In genomic region chr2:215311259-215311624, GRCh38 we compare ENCODE assay signal across 8 cellular contexts. TPM values are rescaled to one million over a fixed set of nuclear protein-coding genes. Genes with fewer than 3 reads are reported as not detected.
A peak's percentile ranks its signal among the peaks of the same experiment; 100 is the strongest.
DNase-seq lines count a peak whose midpoint lies in the region; ATAC-seq and TF ChIP-seq lines count a peak whose summit lies in the region.
"Not testable (repeated sequence)": the region's sequence is repeated elsewhere in the genome, so short reads cannot be mapped to it uniquely, and the experiment has no call there.

No MANE protein-coding gene starts in this region.

- peak overlapping the region; percentile 85 for H3K4me3 Mint-ChIP-seq in chondrocyte (ENCODE audit: unreplicated experiment)

- H3K4me1 Mint-ChIP-seq in chondrocyte (ENCODE audit: low read depth), result peaks cover 30% of the 10 kb centered on the region

- peak overlapping the region; percentile 87; the same call in 1 of the 2 replicates for H3K9ac ChIP-seq in iPS-20b (ENCODE audit: low read depth, low read length)

- not testable (repeated sequence) for H3K27me3 ChIP-seq in iPS-20b (ENCODE audit: insufficient read depth, low read length); psoas muscle (ENCODE audit: insufficient read depth in 3 of 3, low read length in 2 of 3); uterus

- WGBS in psoas muscle, 3 donors, result 32 to 59% (median 37%) methylated on average over 13 of the region's 13 CpGs

- H3K27ac Mint-ChIP-seq in chondrocyte (ENCODE audit: unreplicated experiment), result peak overlapping the region; percentile 81

- TF ChIP-seq POLR2A in uterus (IDR thresholded peaks at IDR 0.05), result not testable (repeated sequence)

- peak; percentile 33 for ATAC-seq in GM18502 (IDR thresholded peaks at IDR 0.05; ENCODE audit: poor library complexity, unreplicated experiment)
- ATAC-seq in HG02798 (IDR thresholded peaks at IDR 0.05; ENCODE audit: poor library complexity, unreplicated experiment), result peak; percentile 14
- peak in 3 of 4 donors; percentile 13 to 32 (median 14) for ATAC-seq in psoas muscle

- H3K27ac ChIP-seq in iPS-20b (ENCODE audit: low read length), result not testable (repeated sequence)
- H3K27ac ChIP-seq in psoas muscle (peak overlapping the region; percentile 91), uterus (peak overlapping the region; percentile 69 to 83)

- DNase-seq in NCI-H2171 treated with DMSO at 0.1 percent for 48 hours (lab: John Stamatoyannopoulos, UW), result peak; percentile 69
- DNase-seq in activated CD4-positive, alpha-beta T cell treated with anti-CD3 and anti-CD28 coated beads, Interleukin-2, amount 50 U/mL, for 48 hours, result peak; percentile 19 to 39
- not testable (repeated sequence) for DNase-seq in chondrocyte (ENCODE audit: low spot score); psoas muscle; uterus

- H3K36me3 ChIP-seq in iPS-20b (ENCODE audit: insufficient read depth, low read depth, low read length), result peaks cover 33% of the 10 kb centered on the region
- H3K36me3 ChIP-seq in psoas muscle (ENCODE audit: insufficient read depth in 1 of 2, low read depth in 1 of 2), result peaks cover 0 to 23% of the 10 kb centered on the region in 2 donors
- H3K36me3 ChIP-seq in uterus, result not testable (repeated sequence)

- H3K4me1 ChIP-seq in iPS-20b (ENCODE audit: insufficient read depth, low read length), result peaks cover 12% of the 10 kb centered on the region
- H3K4me1 ChIP-seq in psoas muscle, uterus: not testable (repeated sequence)

- not testable (repeated sequence) for H3K27me3 Mint-ChIP-seq in chondrocyte (ENCODE audit: low read depth)

- not testable (repeated sequence) for H3K9me3 ChIP-seq in iPS-20b (ENCODE audit: insufficient read depth, low read depth, low read length); psoas muscle; uterus

- H3K9me3 Mint-ChIP-seq in chondrocyte (ENCODE audit: low read depth), result not testable (repeated sequence)

- H3K4me3 ChIP-seq in iPS-20b (ENCODE audit: low read length), result peak overlapping the region; percentile 74
- peak overlapping the region; percentile 89 for H3K4me3 ChIP-seq in psoas muscle
- peak overlapping the region; percentile 52 to 66 for H3K4me3 ChIP-seq in uterus

- TF ChIP-seq CTCF in chondrocyte (IDR thresholded peaks at IDR 0.05); psoas muscle (IDR thresholded peaks at IDR 0.05); uterus (IDR thresholded peaks at IDR 0.05): not testable (repeated sequence)

- H3K36me3 Mint-ChIP-seq in chondrocyte (ENCODE audit: low read depth), result not testable (repeated sequence)

- intact Hi-C loops in psoas muscle (cut with DNase I); uterus (cut with DNase I; ENCODE audit: low total_unique reads): not testable (repeated sequence)

RNA-seq across cellular contexts. Expression of gene ATIC, which starts 0.6 kb away (rescaled TPM):
- total RNA-seq in chondrocyte (77.0 to 109 TPM (median 77.7 TPM) in 3 replicates), psoas muscle (10 to 100 TPM; 50.9 to 88.1 (median 74.4) TPM), uterus (10 to 100 TPM; 20.5 to 57.6 (median 29.8) TPM)
- 100 to 1,000 TPM in 2 of 3 donors, 10 to 100 TPM in 1; 83.7 to 147 (median 101) TPM for polyA plus RNA-seq in psoas muscle
